1 cellular context compared by ENCODE assay signal in the genomic region with DNA sequence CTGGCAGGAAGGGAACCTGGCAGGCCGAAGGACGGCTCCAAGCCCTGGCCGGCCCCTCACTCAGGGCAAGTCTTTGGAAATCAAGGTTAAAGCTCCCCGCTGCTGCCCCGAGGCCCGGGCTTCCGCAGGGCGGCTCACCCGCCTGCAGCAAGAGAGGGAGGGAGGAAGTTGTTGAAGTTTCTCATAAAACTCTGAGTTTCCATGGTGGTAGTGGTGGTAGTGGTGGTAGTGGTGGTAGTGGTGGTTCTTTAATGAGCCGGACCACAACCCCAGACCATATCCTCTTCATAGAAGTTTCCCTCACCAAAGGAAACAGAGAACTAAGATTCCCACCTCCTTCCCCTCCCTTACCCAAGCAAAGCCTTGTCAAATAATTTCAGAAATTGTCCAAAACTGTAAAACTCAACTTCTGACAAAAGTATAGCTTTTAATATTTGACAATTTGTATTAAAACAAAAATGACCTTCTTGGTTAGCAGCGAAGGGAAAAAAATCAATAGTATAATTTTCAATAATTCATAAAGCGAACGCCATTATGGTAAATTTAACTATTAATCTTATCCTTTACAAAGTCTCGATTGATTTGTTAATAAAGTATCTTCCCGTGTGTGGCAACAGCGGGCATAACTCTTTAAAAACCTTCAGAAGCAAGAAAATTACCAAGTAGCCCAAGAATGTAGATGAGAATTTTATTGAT.
TF ChIP-seq lines count a peak whose summit lies in the region.

No MANE protein-coding gene starts in this region.

TF ChIP-seq in GM23338, 12 proteins besides CTCF, POLR2A, EP300 and RAD21 (continued from another document):
- TF ChIP-seq EZH2 (IDR thresholded peaks at IDR 0.05; ENCODE audit: low read depth, unreplicated experiment) = peak; percentile 81
